Comparison of ENCODE assay signal across 22 cellular contexts in the genomic region with DNA sequence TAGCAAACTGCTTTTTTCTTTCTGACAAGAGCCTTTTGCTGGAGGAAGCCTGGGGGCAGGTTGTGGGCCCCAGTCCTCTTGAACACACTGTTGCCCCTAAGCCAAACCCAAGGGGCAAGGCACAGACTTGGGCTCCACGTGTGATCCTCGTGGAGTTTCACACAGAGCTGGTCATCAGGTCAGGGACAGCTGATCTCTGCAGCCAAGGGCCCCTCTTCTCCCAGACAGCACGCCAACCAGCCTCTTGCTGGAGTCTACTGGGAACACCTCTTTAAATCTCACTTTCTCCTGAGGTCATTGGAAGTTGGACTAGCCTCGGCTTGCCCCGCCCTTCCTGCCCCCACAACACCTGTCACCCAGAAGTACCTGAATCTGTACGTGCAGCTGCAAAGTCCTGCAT. TPM values are rescaled to one million over a fixed set of nuclear protein-coding genes. Genes with fewer than 3 reads are reported as not detected.
DNase-seq lines count a peak whose midpoint lies in the region; ATAC-seq and TF ChIP-seq lines count a peak whose summit lies in the region.
"Had no signal": no experiment of that assay in that cellular context is flagged by ENCODE, and none has a peak within 500 bp of the region (broad histone marks: within the 10 kb centered on the region; RNA-seq: fewer than 3 reads in every experiment).

No MANE protein-coding gene starts in this region.

- H3K27ac Mint-ChIP-seq in neural crest cell (ENCODE audit: unreplicated experiment), result peak overlapping the region; percentile 43
- H3K27ac Mint-ChIP-seq in stimulated activated naive B cell treated with anti-CD40 and anti-IgM and Interleukin-4, amounts not matched to agents 10 μg/mL and 1 μg/mL and 100 μg/mL, for 72 hours, result peak overlapping the region; percentile 16
- H3K27ac Mint-ChIP-seq in CD4-positive, alpha-beta T cell, result no peak overlapping the region
- H3K27ac Mint-ChIP-seq: CD4-positive, alpha-beta memory T cell had no signal

- CTCF ChIA-PET in IMR-90 (lab: Yijun Ruan, JAX), result interaction anchor here (0.7 kb wide), 1 partner anchor 1172 kb away, joined by 3 read pairs; no protein-coding TSS in a partner anchor
- CTCF ChIA-PET in CD4-positive, alpha-beta T cell (lab: Charles Lee), result no interaction called here

- WGBS in IMR-90 (ENCODE audit: extremely low coverage in 2 of 2, insufficient read length in 1 of 2), 2 experiments, result 83% methylated on average over 3 of the region's 6 CpGs; no CpG with 5 or more reads in 1 of the 2 experiments
- 95% methylated on average over 6 of the region's 6 CpGs for WGBS in hepatocyte (ENCODE audit: low lambda C conversion rate, missing lambda C conversion rate)

- BruUV-seq in IMR-90 (replicated peaks; lab: Mats Ljungman, UMichigan), result no TSS peak

- no peak for ATAC-seq in IMR-90 (ENCODE audit: low read depth)
- no peak for ATAC-seq in stimulated activated naive B cell treated with anti-CD40 and anti-IgM and Interleukin-4, amounts not matched to agents 10 μg/mL and 1 μg/mL and 100 μg/mL, for 72 hours (replicated peaks)
- no peak for ATAC-seq in HG03039 (IDR thresholded peaks at IDR 0.05; ENCODE audit: unreplicated experiment)
- no peak for ATAC-seq in CD4-positive, alpha-beta T cell (ENCODE audit: poor library complexity)

- no peaks in the 10 kb centered on the region; the same call in 1 of the 2 replicates for H3K4me1 ChIP-seq in IMR-90 (ENCODE audit: control insufficient read depth, insufficient read depth, low read length)
- H3K4me1 ChIP-seq in hepatocyte (ENCODE audit: insufficient read depth), result no peaks in the 10 kb centered on the region

- no peak overlapping the region for H3K27ac ChIP-seq in IMR-90 (ENCODE audit: insufficient read depth, low read length)
- H3K27ac ChIP-seq in hepatocyte, result no peak overlapping the region
- no peak overlapping the region for H3K27ac ChIP-seq in CD4-positive, alpha-beta T cell (ENCODE audit: low read depth, low read length)
- H3K27ac ChIP-seq: 22Rv1, BLaER1 had no signal

- no peak overlapping the region for H3K14ac ChIP-seq in IMR-90 (replicated peaks; ENCODE audit: low read depth, low read length)

- H2BK120ac ChIP-seq in IMR-90 (ENCODE audit: low read depth, low read length), result no peak overlapping the region

- no peak overlapping the region for H3K56ac ChIP-seq in IMR-90 (ENCODE audit: extremely low read depth, insufficient read depth, low read length)

- H2BK5ac ChIP-seq in IMR-90 (ENCODE audit: low read depth, low read length, poor library complexity, severe bottlenecking), result no peak overlapping the region

- no peak overlapping the region for H4K5ac ChIP-seq in IMR-90 (ENCODE audit: low read depth, low read length)

- H3K18ac ChIP-seq in IMR-90 (ENCODE audit: low read depth, low read length), result no peak overlapping the region

- H2BK20ac ChIP-seq in IMR-90 (ENCODE audit: low read depth, low read length), result no peak overlapping the region

- no peaks in the 10 kb centered on the region for H3K79me1 ChIP-seq in IMR-90 (ENCODE audit: low read depth in 1 of 2, low read length in 2 of 2)

- peak; percentile 10 for DNase-seq in DMS 273 (lab: John Stamatoyannopoulos, UW; ENCODE audit: unreplicated experiment)
- no peak for DNase-seq in DMS 273 treated with DMSO at 0.1 percent for 48 hours (lab: John Stamatoyannopoulos, UW)
- no peak for DNase-seq in IMR-90
- no peak for DNase-seq in neural crest cell (ENCODE audit: low read depth, low spot score)
- no peak for DNase-seq in stimulated activated naive B cell treated with anti-CD40 and anti-IgM and Interleukin-4, amounts not matched to agents 10 μg/mL and 1 μg/mL and 100 μg/mL, for 72 hours
- no peak for DNase-seq in hepatocyte (ENCODE audit: low spot score)
- no peak for DNase-seq in CD4-positive, alpha-beta T cell
- DNase-seq: ACHN; Caco-2; CD4-positive, alpha-beta memory T cell; EL; GF-D8; MG63; NCI-H1436; NCI-H2029; NCI-H446; NCI-H69; SIG-M5 had no signal

- no peak overlapping the region for H3K4me2 ChIP-seq in IMR-90 (ENCODE audit: low read depth, low read length)
- no peak overlapping the region for H3K4me2 ChIP-seq in hepatocyte
- H3K4me2 ChIP-seq: BLaER1, SK-N-SH had no signal

- no peak for TF ChIP-seq CTCF in IMR-90 (conservative IDR thresholded peaks at IDR 0.05; ENCODE audit: low read depth, low read length)
- TF ChIP-seq CTCF in neural crest cell (conservative IDR thresholded peaks at IDR 0.05), result no peak
- TF ChIP-seq CTCF in hepatocyte (IDR thresholded peaks at IDR 0.05; ENCODE audit: poor library complexity), result no peak
- TF ChIP-seq CTCF in CD4-positive, alpha-beta T cell (IDR thresholded peaks at IDR 0.05), result no peak

- H3K4me3 Mint-ChIP-seq in neural crest cell, result no peak overlapping the region
- no peak overlapping the region for H3K4me3 Mint-ChIP-seq in stimulated activated naive B cell treated with anti-CD40 and anti-IgM and Interleukin-4, amounts not matched to agents 10 μg/mL and 1 μg/mL and 100 μg/mL, for 72 hours
- H3K4me3 Mint-ChIP-seq in CD4-positive, alpha-beta T cell, result no peak overlapping the region
- H3K4me3 Mint-ChIP-seq: CD4-positive, alpha-beta memory T cell had no signal

- H3K23ac ChIP-seq in IMR-90 (ENCODE audit: low read depth, low read length), result no peak overlapping the region

- H2AFZ ChIP-seq in IMR-90 (replicated peaks; ENCODE audit: low read length, poor library complexity), result peak overlapping the region; percentile 32
- no peak overlapping the region for H2AFZ ChIP-seq in hepatocyte

- H3K9ac ChIP-seq in IMR-90 (ENCODE audit: low read depth, low read length), result no peak overlapping the region
- H3K9ac ChIP-seq: BLaER1, SK-N-SH had no signal

- no peaks in the 10 kb centered on the region for H3K9me1 ChIP-seq in IMR-90 (ENCODE audit: insufficient read depth, low read length)

- no peaks in the 10 kb centered on the region for H3K36me3 ChIP-seq in IMR-90 (ENCODE audit: control insufficient read depth, insufficient read depth, low read length)
- no peaks in the 10 kb centered on the region for H3K36me3 ChIP-seq in hepatocyte (replicated peaks; ENCODE audit: insufficient read depth, low read depth)
- H3K36me3 ChIP-seq: BLaER1, MG63 had no signal

- no peaks in the 10 kb centered on the region for H3K79me2 ChIP-seq in hepatocyte

- no peaks in the 10 kb centered on the region for H3K36me3 Mint-ChIP-seq in neural crest cell (ENCODE audit: low read depth)
- peaks cover 26 to 45% of the 10 kb centered on the region in 2 donors for H3K36me3 Mint-ChIP-seq in stimulated activated naive B cell treated with anti-CD40 and anti-IgM and Interleukin-4, amounts not matched to agents 10 μg/mL and 1 μg/mL and 100 μg/mL, for 72 hours
- no peaks in the 10 kb centered on the region for H3K36me3 Mint-ChIP-seq in CD4-positive, alpha-beta T cell (ENCODE audit: low read depth)

- dilution Hi-C loops in IMR-90 (cut with HindIII; ENCODE audit: low sequenced_read_pairs, unreplicated experiment), result no loop called here

- TF ChIP-seq POLR2A in IMR-90 (IDR thresholded peaks at IDR 0.05; ENCODE audit: low read depth, low read length), result no peak

- TF ChIP-seq RAD21 in IMR-90 (IDR thresholded peaks at IDR 0.05; ENCODE audit: low read length), result no peak

- H3K4me3 ChIP-seq in IMR-90 (ENCODE audit: insufficient read depth, low read depth, low read length) (no peak overlapping the region), hepatocyte (no peak overlapping the region)
- H3K4me3 ChIP-seq: BLaER1, MG63 had no signal

- no peak overlapping the region for H4K8ac ChIP-seq in IMR-90 (ENCODE audit: low read depth in 2 of 2, low read length in 2 of 2)

- intact Hi-C loops in IMR-90 (cut with micrococcal nuclease), result no loop called here
- intact Hi-C loops in CD4-positive, alpha-beta T cell (cut with DNase I, micrococcal nuclease), result no loop called here

- H3K4ac ChIP-seq in IMR-90 (ENCODE audit: low read depth, low read length), result no peak overlapping the region

- H4K20me1 ChIP-seq in IMR-90 (ENCODE audit: insufficient read depth, low read length) (no peaks in the 10 kb centered on the region), hepatocyte (ENCODE audit: insufficient read depth, poor library complexity, severe bottlenecking) (no peaks in the 10 kb centered on the region)
- H4K20me1 ChIP-seq: BLaER1 had no signal

- no peak overlapping the region for H4K91ac ChIP-seq in IMR-90 (ENCODE audit: insufficient read depth, low read depth, low read length)

- POLR2A ChIA-PET in IMR-90 (lab: Charles Lee; ENCODE audit: unreplicated experiment), result interaction anchor here (0.7 kb wide), 1 partner anchor 43 kb away, joined by 3 read pairs; no protein-coding TSS in a partner anchor
- POLR2A ChIA-PET in CD4-positive, alpha-beta T cell (lab: Charles Lee), result no interaction called here

- no peaks in the 10 kb centered on the region for H3K27me3 Mint-ChIP-seq in neural crest cell (ENCODE audit: low read depth)
- H3K27me3 Mint-ChIP-seq in stimulated activated naive B cell treated with anti-CD40 and anti-IgM and Interleukin-4, amounts not matched to agents 10 μg/mL and 1 μg/mL and 100 μg/mL, for 72 hours, result no peaks in the 10 kb centered on the region
- H3K27me3 Mint-ChIP-seq in CD4-positive, alpha-beta T cell, result no peaks in the 10 kb centered on the region
- H3K27me3 Mint-ChIP-seq: CD4-positive, alpha-beta memory T cell had no signal

- no peak overlapping the region for H2AK9ac ChIP-seq in IMR-90 (replicated peaks; ENCODE audit: low read depth, low read length, poor library complexity)

- H3K9me3 ChIP-seq in IMR-90 (ENCODE audit: control insufficient read depth, insufficient read depth, low read length) (no peaks in the 10 kb centered on the region), hepatocyte (ENCODE audit: low read depth) (no peaks in the 10 kb centered on the region)
- H3K9me3 ChIP-seq in CD4-positive, alpha-beta T cell (ENCODE audit: control insufficient read depth, low read length), result no peaks in the 10 kb centered on the region
- H3K9me3 ChIP-seq: BLaER1, Caco-2, MG63, SK-N-SH had no signal

- no peak overlapping the region for H2AK5ac ChIP-seq in IMR-90 (ENCODE audit: low read depth, low read length)

- H3K27me3 ChIP-seq in IMR-90 (ENCODE audit: control insufficient read depth, insufficient read depth, low read length), result peaks cover 18% of the 10 kb centered on the region; the same call in 1 of the 2 replicates
- H3K27me3 ChIP-seq in hepatocyte, result no peaks in the 10 kb centered on the region
- no peaks in the 10 kb centered on the region for H3K27me3 ChIP-seq in CD4-positive, alpha-beta T cell (ENCODE audit: control insufficient read depth, insufficient read depth, low read length)
- H3K27me3 ChIP-seq: BLaER1, MG63 had no signal

- peaks cover 44% of the 10 kb centered on the region for H3K4me1 Mint-ChIP-seq in neural crest cell
- no peaks in the 10 kb centered on the region for H3K4me1 Mint-ChIP-seq in stimulated activated naive B cell treated with anti-CD40 and anti-IgM and Interleukin-4, amounts not matched to agents 10 μg/mL and 1 μg/mL and 100 μg/mL, for 72 hours
- no peaks in the 10 kb centered on the region for H3K4me1 Mint-ChIP-seq in CD4-positive, alpha-beta T cell (ENCODE audit: low read depth)
- H3K4me1 Mint-ChIP-seq: CD4-positive, alpha-beta memory T cell had no signal

- H3K9me3 Mint-ChIP-seq in neural crest cell, result no peaks in the 10 kb centered on the region
- no peaks in the 10 kb centered on the region for H3K9me3 Mint-ChIP-seq in stimulated activated naive B cell treated with anti-CD40 and anti-IgM and Interleukin-4, amounts not matched to agents 10 μg/mL and 1 μg/mL and 100 μg/mL, for 72 hours
- no peaks in the 10 kb centered on the region for H3K9me3 Mint-ChIP-seq in CD4-positive, alpha-beta T cell
- H3K9me3 Mint-ChIP-seq: CD4-positive, alpha-beta memory T cell had no signal

- no peak overlapping the region for H2BK15ac ChIP-seq in IMR-90 (ENCODE audit: low read depth, low read length)

- in situ Hi-C loops in IMR-90 (cut with MboI; ENCODE audit: low sequenced_read_pairs), result no loop called here

- H3K9me2 ChIP-seq in hepatocyte (replicated peaks; ENCODE audit: insufficient read depth), result no peaks in the 10 kb centered on the region
- H3K9me2 ChIP-seq: SK-N-SH had no signal

RNA-seq across cellular contexts. Expression of a gene that starts 39.8 kb away (rescaled TPM):
- 53.8 and 238 TPM in 2 replicates for total RNA-seq in IMR-90 (2012; rRNA removed)
- polyA plus RNA-seq in IMR-90 (2012; rRNA removed), result 67.8 and 77.2 TPM in 2 replicates
- 27.7 and 30.2 TPM in 2 replicates for polyA plus RNA-seq in IMR-90 (2012; cell fraction: cytosol; rRNA removed)
- 10.2 and 52.0 TPM in 2 replicates for polyA plus RNA-seq in IMR-90 (2012; cell fraction: nucleus; rRNA removed; ENCODE audit: low replicate concordance)
- total RNA-seq in neural crest cell, result 187 and 203 TPM in 2 replicates
- 182 and 185 TPM in 2 replicates for total RNA-seq in hepatocyte
- polyA plus RNA-seq in hepatocyte, result 170 and 176 TPM in 2 replicates
- 100 to 1,000 TPM; 145 to 150 TPM for total RNA-seq in CD4-positive, alpha-beta T cell
